In the genomic region with DNA sequence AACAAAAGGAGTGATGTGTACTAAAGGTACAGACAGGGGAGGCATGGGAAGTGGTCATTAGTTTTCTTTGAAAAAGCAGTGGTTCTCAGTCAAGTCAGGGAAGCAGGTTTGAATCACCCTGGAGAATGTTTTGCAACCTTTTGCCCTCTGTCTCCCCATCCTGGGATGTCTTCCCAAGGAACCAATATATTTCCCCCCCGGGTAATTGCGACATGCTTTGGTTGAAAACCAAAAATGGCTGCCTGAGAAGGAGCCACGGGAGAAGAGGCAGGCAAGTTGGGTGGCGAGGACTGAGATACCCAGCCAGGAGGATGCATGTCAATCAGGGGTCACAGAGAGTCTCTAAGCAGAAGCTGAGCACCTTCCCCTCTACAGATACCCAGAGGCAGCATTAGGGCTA, we compare ENCODE assay signal across 22 cellular contexts. TPM values are rescaled to one million over a fixed set of nuclear protein-coding genes. Genes with fewer than 3 reads are reported as not detected.
A peak's percentile ranks its signal among the peaks of the same experiment; 100 is the strongest.
DNase-seq lines count a peak whose midpoint lies in the region; ATAC-seq and TF ChIP-seq lines count a peak whose summit lies in the region.
"Had no signal": no experiment of that assay in that cellular context is flagged by ENCODE, and none has a peak within 500 bp of the region (broad histone marks: within the 10 kb centered on the region; RNA-seq: fewer than 3 reads in every experiment).

No MANE protein-coding gene starts in this region.

- 32 to 40% (median 32%) methylated on average over 4 of the region's 4 CpGs for WGBS in ovary, 3 donors

- no peak overlapping the region for H3K27ac Mint-ChIP-seq in MCF 10A (ENCODE audit: low read depth, unreplicated experiment)
- H3K27ac Mint-ChIP-seq: CD4-positive, CD25-positive, alpha-beta regulatory T cell; CD8-positive, alpha-beta T cell had no signal

- POLR2A ChIA-PET in MCF 10A (lab: Yijun Ruan, JAX) = interaction anchor here (1.4 kb wide), 1 partner anchor 20 kb away, joined by 3 read pairs; a partner anchor contains a TSS

- TF ChIP-seq EP300 in ovary (IDR thresholded peaks at IDR 0.05) = no peak

- peaks cover 23% of the 10 kb centered on the region for H3K4me1 Mint-ChIP-seq in MCF 10A (ENCODE audit: insufficient read depth, unreplicated experiment)

- CTCF ChIA-PET in MCF 10A (lab: Yijun Ruan, JAX) = interaction anchor here (0.6 to 0.7 kb wide), 2 partner anchors 41 to 45 kb away, joined by 4 read pairs; no protein-coding TSS in a partner anchor

- H3K27ac ChIP-seq in breast epithelium (no peak overlapping the region), ovary (no peak overlapping the region)
- H3K27ac ChIP-seq: 22Rv1, A549, BLaER1, C4-2B had no signal

- BruUV-seq in MCF 10A (replicated peaks; lab: Mats Ljungman, UMichigan) = no TSS peak

- no peak overlapping the region for H3K4me3 ChIP-seq in breast epithelium
- H3K4me3 ChIP-seq in ovary = no peak overlapping the region
- H3K4me3 ChIP-seq: A549, BLaER1 had no signal

- ATAC-seq in left lobe of liver (no peak), HG02884 (IDR thresholded peaks at IDR 0.05; ENCODE audit: unreplicated experiment) (no peak)
- ATAC-seq: A549; CD8-positive, alpha-beta T cell had no signal

- no peaks in the 10 kb centered on the region for H3K4me1 ChIP-seq in breast epithelium
- peaks cover 2% of the 10 kb centered on the region for H3K4me1 ChIP-seq in ovary (ENCODE audit: insufficient read depth)

- no peak overlapping the region for H3K4me3 Mint-ChIP-seq in MCF 10A (ENCODE audit: unreplicated experiment)
- H3K4me3 Mint-ChIP-seq: CD4-positive, CD25-positive, alpha-beta regulatory T cell; CD8-positive, alpha-beta T cell had no signal

- H3K36me3 Mint-ChIP-seq in MCF 10A (ENCODE audit: insufficient read depth, unreplicated experiment) = no peaks in the 10 kb centered on the region
- H3K36me3 Mint-ChIP-seq: CD4-positive, CD25-positive, alpha-beta regulatory T cell; CD8-positive, alpha-beta T cell had no signal

- no peaks in the 10 kb centered on the region for H3K9me3 Mint-ChIP-seq in MCF 10A (ENCODE audit: unreplicated experiment)
- H3K9me3 Mint-ChIP-seq: CD4-positive, CD25-positive, alpha-beta regulatory T cell; CD8-positive, alpha-beta T cell had no signal

- TF ChIP-seq CTCF in MCF 10A (IDR thresholded peaks at IDR 0.05; ENCODE audit: unreplicated experiment) (no peak), breast epithelium (IDR thresholded peaks at IDR 0.05) (no peak), ovary (IDR thresholded peaks at IDR 0.05) (no peak)

- H3K27me3 Mint-ChIP-seq in MCF 10A (ENCODE audit: insufficient read depth, unreplicated experiment) = no peaks in the 10 kb centered on the region

- TF ChIP-seq POLR2A in breast epithelium (IDR thresholded peaks at IDR 0.05) (no peak), ovary (IDR thresholded peaks at IDR 0.05) (no peak)

- DNase-seq in MCF 10A (ENCODE audit: unreplicated experiment) (peak; percentile 17), breast epithelium (ENCODE audit: low spot score in 2 of 2) (no peak), fibroblast of gingiva (ENCODE audit: low read depth) (peak; percentile 27), ovary (peak in 3 of 5 donors; percentile 41 to 73 (median 61)), left lobe of liver (ENCODE audit: low spot score) (no peak), COR-L47 (lab: John Stamatoyannopoulos, UW) (no peak), A172 (ENCODE audit: low spot score) (no peak)
- DNase-seq: ACHN; CD4-positive, CD25-positive, alpha-beta regulatory T cell; CD8-positive, alpha-beta T cell; DMS 273 treated with DMSO at 0.1 percent for 48 hours; DMS79; EL; GDM1; GOT3; H7; HCEC 1CT had no signal

- H3K27me3 ChIP-seq in breast epithelium (no peaks in the 10 kb centered on the region), ovary (no peaks in the 10 kb centered on the region)
- H3K27me3 ChIP-seq: BLaER1 had no signal

- H3K36me3 ChIP-seq in breast epithelium (no peaks in the 10 kb centered on the region), ovary (no peaks in the 10 kb centered on the region)
- H3K36me3 ChIP-seq: BLaER1 had no signal

- intact Hi-C loops in MCF 10A (cut with micrococcal nuclease) = no loop called here
- intact Hi-C loops in breast epithelium (cut with DNase I; ENCODE audit: low total_unique reads) = no loop called here
- intact Hi-C loops in ovary (cut with DNase I) = no loop called here

- H3K9me3 ChIP-seq in breast epithelium (no peaks in the 10 kb centered on the region), ovary (no peaks in the 10 kb centered on the region)
- H3K9me3 ChIP-seq: A549, BLaER1 had no signal

RNA-seq across cellular contexts. Expression of a gene that starts 20.2 kb away (rescaled TPM):
- total RNA-seq in MCF 10A (2022) = 53.0 and 68.6 TPM in 2 replicates
- 10 to 100 TPM; 44.8 to 65.7 (median 61.6) TPM for total RNA-seq in breast epithelium
- 10 to 100 TPM; 31.5 to 50.2 (median 40.6) TPM for total RNA-seq in ovary
- 10 to 100 TPM; 22.5 to 47.3 TPM for polyA plus RNA-seq in ovary
- 11.8 TPM for total RNA-seq in left lobe of liver
- 61.4 and 180 TPM in 2 replicates for total RNA-seq in A172 (2014; rRNA removed; shearing (Covaris generic))

RNA-seq across cellular contexts. Expression of a gene that starts 20.4 kb away (rescaled TPM):
- 0.83 and 1.9 TPM in 2 replicates for total RNA-seq in MCF 10A (2022)
- 1,000 to 10,000 TPM in 2 of 3 donors, 100 to 1,000 TPM in 1; 651 to 2,224 (median 1,247) TPM for total RNA-seq in breast epithelium
- 100 to 1,000 TPM in 3 of 7 donors, 10 to 100 TPM in 4; 38.0 to 191 (median 98.7) TPM for total RNA-seq in ovary
- 100 to 1,000 TPM; 161 to 748 TPM for polyA plus RNA-seq in ovary
- 0.25 TPM for total RNA-seq in left lobe of liver
- total RNA-seq in A172 (2014; rRNA removed; shearing (Covaris generic)) = 0.17 and 0.50 TPM in 2 replicates
- total RNA-seq: CD4-positive, CD25-positive, alpha-beta regulatory T cell; CD8-positive, alpha-beta T cell; H7 had no signal

Comparison
In these comparisons a context has a peak if more than half of its experiments do, and no peak if none do; other contexts are left out.
1. DNase-seq: peak in MCF 10A (single experiment), fibroblast of gingiva (single experiment) and ovary (3 of 5); none in breast epithelium (0 of 2), left lobe of liver (single experiment), COR-L47 (single experiment) and A172 (single experiment).
2. RNA of a gene that starts 20.4 kb away (total RNA-seq): 651 to 2,224 TPM in breast epithelium and 38.0 to 191 TPM in ovary; 0.83 to 1.9 TPM in MCF 10A, 0.25 TPM in left lobe of liver (single experiment) and 0.17 to 0.50 TPM in A172; every median in the first group is over 10 times any median in the second.